10 cellular contexts compared by ENCODE assay signal in genomic region chr15:82221535-82221934, GRCh38. TPM values are rescaled to one million over a fixed set of nuclear protein-coding genes. Genes with fewer than 3 reads are reported as not detected.
DNase-seq lines count a peak whose midpoint lies in the region; ATAC-seq and TF ChIP-seq lines count a peak whose summit lies in the region.
"Not testable (repeated sequence)": the region's sequence is repeated elsewhere in the genome, so short reads cannot be mapped to it uniquely, and the experiment has no call there.
"Had no signal": no experiment of that assay in that cellular context is flagged by ENCODE, and none has a peak within 500 bp of the region (broad histone marks: within the 10 kb centered on the region; RNA-seq: fewer than 3 reads in every experiment).

No MANE protein-coding gene starts in this region.

- H3K36me3 ChIP-seq in Karpas-422 (ENCODE audit: insufficient read depth, low read length); kidney epithelial cell (ENCODE audit: control insufficient read depth, insufficient read depth, low read length): not testable (repeated sequence)
- H3K36me3 ChIP-seq in RWPE2 (ENCODE audit: low read depth) (peaks cover 34% of the 10 kb centered on the region), endodermal cell (ENCODE audit: control insufficient read depth, insufficient read depth, low read length) (peaks cover 56% of the 10 kb centered on the region)

- H3K4me1 Mint-ChIP-seq in activated T-cell treated with anti-CD3 and anti-CD28 coated beads, Interleukin-2, amount 50 U/mL, for 4 hours (ENCODE audit: low read depth); endodermal cell: not testable (repeated sequence)

- H3K9ac ChIP-seq in Karpas-422 (ENCODE audit: low read length); endodermal cell (ENCODE audit: extremely low read depth, low read length, poor library complexity, severe bottlenecking): not testable (repeated sequence)

- H3K9me3 Mint-ChIP-seq in activated T-cell treated with anti-CD3 and anti-CD28 coated beads, Interleukin-2, amount 50 U/mL, for 4 hours; endodermal cell: not testable (repeated sequence)

- H2AFZ ChIP-seq in Karpas-422 (ENCODE audit: low read length) = not testable (repeated sequence)

- H3K4me3 ChIP-seq in AG09309 (ENCODE audit: control insufficient read depth, low read depth, low read length); Karpas-422 (ENCODE audit: low read length); RWPE2 (ENCODE audit: severe bottlenecking); endodermal cell (ENCODE audit: low read length); kidney epithelial cell (ENCODE audit: low read depth, low read length): not testable (repeated sequence)

- H3K9me2 ChIP-seq in Karpas-422 (replicated peaks; ENCODE audit: insufficient read depth, low read length) = not testable (repeated sequence)

- peak overlapping the region; percentile 57 for H3K27ac Mint-ChIP-seq in endodermal cell

- WGBS in endodermal cell (ENCODE audit: insufficient coverage in 1 of 2, insufficient read length in 1 of 2), 2 experiments = 90 to 93% methylated on average over 2 of the region's 2 CpGs

- H3K4me2 ChIP-seq in Karpas-422 (ENCODE audit: low read depth, low read length, poor library complexity, severe bottlenecking) = not testable (repeated sequence)

- ATAC-seq in RWPE2 (ENCODE audit: low read depth) = peak; percentile 73
- not testable (repeated sequence) for ATAC-seq in activated T-cell treated with anti-CD3 and anti-CD28 coated beads, Interleukin-2, amount 50 U/mL, for 4 hours

- not testable (repeated sequence) for H3K4me3 Mint-ChIP-seq in activated T-cell treated with anti-CD3 and anti-CD28 coated beads, Interleukin-2, amount 50 U/mL, for 4 hours; endodermal cell

- TF ChIP-seq CTCF in AG09309 (IDR thresholded peaks at IDR 0.05; ENCODE audit: control insufficient read depth, insufficient read depth, low read depth, low read length, missing control alignments) = peak; percentile 32
- peak; percentile 38 for TF ChIP-seq CTCF in GM10248 (IDR thresholded peaks at IDR 0.05; ENCODE audit: control extremely low read depth, extremely low read depth, low read depth, missing control alignments)
- peak; percentile 74 for TF ChIP-seq CTCF in RWPE2 (IDR thresholded peaks at IDR 0.05; ENCODE audit: poor library complexity, severe bottlenecking)
- peak; percentile 74 for TF ChIP-seq CTCF in endodermal cell (conservative IDR thresholded peaks at IDR 0.05)
- TF ChIP-seq CTCF in kidney epithelial cell (IDR thresholded peaks at IDR 0.05; ENCODE audit: insufficient read depth, low read length, poor library complexity, severe bottlenecking) = peak; percentile 28

- POLR2A ChIA-PET in GM10248 (lab: Yijun Ruan, JAX) = not testable (repeated sequence)

- H3K79me2 ChIP-seq in Karpas-422 (ENCODE audit: low read length) = not testable (repeated sequence)

- not testable (repeated sequence) for H3K9me3 ChIP-seq in Karpas-422 (ENCODE audit: low read length); RWPE2 (ENCODE audit: severe bottlenecking); endodermal cell (ENCODE audit: control insufficient read depth, low read length)

- CTCF ChIA-PET in GM10248 (lab: Yijun Ruan, JAX) = not testable (repeated sequence)

- not testable (repeated sequence) for H3K4me1 ChIP-seq in Karpas-422 (ENCODE audit: low read length); RWPE2 (ENCODE audit: insufficient read depth, poor library complexity, severe bottlenecking); endodermal cell (ENCODE audit: control insufficient read depth, insufficient read depth, low read length)

- H3K36me3 Mint-ChIP-seq in activated T-cell treated with anti-CD3 and anti-CD28 coated beads, Interleukin-2, amount 50 U/mL, for 4 hours (ENCODE audit: insufficient read depth) = peaks cover 35% of the 10 kb centered on the region
- peaks cover 39% of the 10 kb centered on the region for H3K36me3 Mint-ChIP-seq in endodermal cell (ENCODE audit: low read depth)

- not testable (repeated sequence) for H3K27me3 Mint-ChIP-seq in activated T-cell treated with anti-CD3 and anti-CD28 coated beads, Interleukin-2, amount 50 U/mL, for 4 hours (ENCODE audit: low read depth); endodermal cell (ENCODE audit: insufficient read depth)

- H3K27me3 ChIP-seq in Karpas-422 (ENCODE audit: low read length); RWPE2 (ENCODE audit: insufficient read depth, poor library complexity, severe bottlenecking); endodermal cell (ENCODE audit: control insufficient read depth, insufficient read depth, low read length, poor library complexity, severe bottlenecking); kidney epithelial cell (ENCODE audit: control insufficient read depth, insufficient read depth, low read length): not testable (repeated sequence)

- H4K20me1 ChIP-seq in Karpas-422 (ENCODE audit: insufficient read depth, low read depth, low read length) = not testable (repeated sequence)

- DNase-seq in AG09309 (ENCODE audit: low read depth); RWPE2 (ENCODE audit: low spot score); kidney epithelial cell (ENCODE audit: low read depth): not testable (repeated sequence)
- DNase-seq in GM10248 (ENCODE audit: extremely low spot score) = peak; percentile 10
- peak; percentile 61 for DNase-seq in Karpas-422
- DNase-seq in activated T-cell treated with anti-CD3 and anti-CD28 coated beads, Interleukin-2, amount 50 U/mL, for 4 hours = peak; percentile 8
- DNase-seq in endodermal cell = peak; percentile 71
- DNase-seq in stimulated activated CD4-positive, alpha-beta T cell treated with anti-CD3 and anti-CD28 coated beads, Interleukin-12 subunit alpha, Interleukin-12 subunit beta, amount 100 ng/mL, for 4 hours = peak; percentile 3

- not testable (repeated sequence) for H3K27ac ChIP-seq in Karpas-422 (ENCODE audit: low read length); RWPE2 (ENCODE audit: poor library complexity, severe bottlenecking); endodermal cell (ENCODE audit: low read depth, low read length)

RNA-seq across cellular contexts. Expression of gene EFL1, which starts 41.0 kb away (rescaled TPM):
- 18.5 and 30.7 TPM in 2 replicates for total RNA-seq in Karpas-422 (2014; rRNA removed; shearing (Covaris generic); ENCODE audit: low replicate concordance)
- 10 to 100 TPM; 16.5 to 18.6 (median 16.8) TPM for total RNA-seq in activated T-cell treated with anti-CD3 and anti-CD28 coated beads, Interleukin-2, amount 50 U/mL, for 4 hours
- total RNA-seq in endodermal cell (10 to 100 TPM; 42.0 to 59.1 TPM), kidney epithelial cell (21.3 and 21.8 TPM in 2 replicates)
- 26.1 TPM for polyA plus RNA-seq in endodermal cell (2013, experiment 1 of 2)
- polyA plus RNA-seq in endodermal cell (2013, experiment 2 of 2) = 27.2 TPM

RNA-seq across cellular contexts. Expression of gene SAXO2, which starts 41.1 kb away (rescaled TPM):
- total RNA-seq in Karpas-422 (2014; rRNA removed; shearing (Covaris generic); ENCODE audit: low replicate concordance) = 0.60 and 6.8 TPM in 2 replicates
- total RNA-seq in activated T-cell treated with anti-CD3 and anti-CD28 coated beads, Interleukin-2, amount 50 U/mL, for 4 hours = 1 to 10 TPM in 1 of 3 donors, under 1 TPM in 2; 0.41 to 3.4 (median 0.91) TPM
- total RNA-seq in endodermal cell = 10 to 100 TPM; 17.6 to 23.9 TPM
- polyA plus RNA-seq in endodermal cell (2013, experiment 1 of 2) = 5.3 TPM
- 2.2 TPM for polyA plus RNA-seq in endodermal cell (2013, experiment 2 of 2)
- total RNA-seq in kidney epithelial cell = 0.79 and 0.96 TPM in 2 replicates
- total RNA-seq: vagina had no signal
- polyA plus RNA-seq: CD14-positive monocyte had no signal
